Comparison of ENCODE assay signal across 8 cellular contexts in the genomic region with DNA sequence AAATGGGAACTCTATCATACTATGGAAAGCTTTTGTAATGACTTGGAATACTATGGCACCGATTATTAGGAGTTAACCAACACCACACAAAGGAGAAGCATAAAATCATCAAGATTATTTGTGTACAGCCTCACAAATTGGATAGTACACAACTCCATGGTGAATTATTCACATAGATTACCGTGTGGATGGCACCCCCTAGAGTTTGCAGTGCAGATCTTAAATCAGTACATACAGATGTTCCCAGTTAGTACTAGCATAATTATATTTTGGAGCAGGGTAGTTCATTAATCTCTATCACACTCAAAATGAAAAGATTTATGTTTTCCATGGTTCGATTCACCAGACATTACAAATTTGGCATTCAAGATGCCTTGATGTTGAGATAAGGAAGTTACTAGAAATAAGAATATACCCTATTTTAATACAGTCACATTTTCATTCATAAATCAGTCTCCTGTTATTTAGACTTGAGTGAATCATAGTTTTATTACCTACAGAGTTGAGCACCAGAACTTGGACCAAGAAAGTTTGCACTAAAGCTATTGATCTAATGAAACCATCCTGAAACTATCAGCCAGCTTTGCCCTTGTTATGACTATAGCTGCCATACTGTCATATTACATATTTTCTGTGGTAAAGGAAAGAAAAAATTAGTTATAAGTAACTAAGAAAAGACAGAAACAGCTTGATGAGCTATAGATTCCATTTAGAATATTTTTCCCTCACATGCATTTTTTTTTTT.
DNase-seq lines count a peak whose midpoint lies in the region; ATAC-seq and TF ChIP-seq lines count a peak whose summit lies in the region.

No MANE protein-coding gene starts in this region.

- TF ChIP-seq EP300 in stomach (IDR thresholded peaks at IDR 0.05), result no peak

- peak; percentile 54 for ATAC-seq in esophagus mucosa
- no peak for ATAC-seq in GM18519 (IDR thresholded peaks at IDR 0.05; ENCODE audit: low FRiP score, unreplicated experiment)

- intact Hi-C loops in stomach (cut with DNase I; ENCODE audit: low total_unique reads), result no loop called here

- in situ Hi-C loops in GM23248 (cut with MboI), result no loop called here

- 6 to 16% methylated on average over 3 of the region's 3 CpGs for WGBS in GM23248 (ENCODE audit: low coverage in 1 of 2, low lambda C conversion rate in 2 of 2, missing lambda C conversion rate in 2 of 2), 2 experiments
- WGBS in stomach, 5 donors, result 21 to 42% (median 28%) methylated on average over 3 of the region's 3 CpGs

- H3K36me3 ChIP-seq in GM23248 (ENCODE audit: low read depth), result no peaks in the 10 kb centered on the region
- H3K36me3 ChIP-seq in stomach, result no peaks in the 10 kb centered on the region

- no peak overlapping the region for H2AFZ ChIP-seq in GM23248

- no peaks in the 10 kb centered on the region for H3K9me2 ChIP-seq in GM23248 (ENCODE audit: insufficient read depth)

- TF ChIP-seq CTCF in stomach (IDR thresholded peaks at IDR 0.05), result no peak

- H4K20me1 ChIP-seq in GM23248 (ENCODE audit: insufficient read depth), result no peaks in the 10 kb centered on the region

- H3F3A ChIP-seq in GM23248 (ENCODE audit: insufficient read depth), result no peaks in the 10 kb centered on the region

- no peaks in the 10 kb centered on the region for H3K4me1 ChIP-seq in GM23248 (ENCODE audit: insufficient read depth)
- H3K4me1 ChIP-seq in stomach, result no peaks in the 10 kb centered on the region

- H3K9me3 ChIP-seq in GM23248 (ENCODE audit: low read depth) (no peaks in the 10 kb centered on the region), stomach (no peaks in the 10 kb centered on the region)

- H3K27ac ChIP-seq in GM23248, result no peak overlapping the region
- no peak overlapping the region for H3K27ac ChIP-seq in stomach

- H3K27me3 ChIP-seq in GM23248 (replicated peaks; ENCODE audit: insufficient read depth) (no peaks in the 10 kb centered on the region), stomach (no peaks in the 10 kb centered on the region)

- DNase-seq in SHP77 (lab: John Stamatoyannopoulos, UW) (peak; percentile 1 to 14), SHP77 treated with DMSO at 0.1 percent for 48 hours (lab: John Stamatoyannopoulos, UW) (no peak), GM23248 (peak; percentile 36), NCI-H748 treated with DMSO at 0.1 percent for 48 hours (lab: John Stamatoyannopoulos, UW) (peak; percentile 27), occipital lobe (lab: John Stamatoyannopoulos, UW) (no peak), stomach (no peak)

- no peak overlapping the region for H3K4me2 ChIP-seq in GM23248 (ENCODE audit: unreplicated experiment)

- no peak for TF ChIP-seq POLR2A in stomach (IDR thresholded peaks at IDR 0.05)

- H3K79me2 ChIP-seq in GM23248 (ENCODE audit: insufficient read depth), result no peaks in the 10 kb centered on the region

- H3K4me3 ChIP-seq in GM23248 (no peak overlapping the region), stomach (no peak overlapping the region)

- H3K9ac ChIP-seq in GM23248, result no peak overlapping the region

Comparison
In these comparisons a context has a peak if more than half of its experiments do, and no peak if none do; other contexts are left out.
1. DNase-seq: peak in SHP77 (2 of 2), GM23248 (single experiment) and NCI-H748 treated with DMSO at 0.1 percent for 48 hours (single experiment); none in SHP77 treated with DMSO at 0.1 percent for 48 hours (single experiment), occipital lobe (single experiment) and stomach (single experiment).